Comparison of ENCODE assay signal across 14 cellular contexts in genomic region chr10:5237541-5237940, GRCh38. TPM values are rescaled to one million over a fixed set of nuclear protein-coding genes. Genes with fewer than 3 reads are reported as not detected.
"Had no signal": no experiment of that assay in that cellular context is flagged by ENCODE, and none has a peak within 500 bp of the region (broad histone marks: within the 10 kb centered on the region; RNA-seq: fewer than 3 reads in every experiment).

No MANE protein-coding gene starts in this region.

RNA-seq across cellular contexts. Expression of gene AKR1C4, which starts 40.9 kb away (rescaled TPM):
- total RNA-seq: activated B cell treated with CpG ODN at 0.5 μM for 24 hours; activated CD4-positive, alpha-beta memory T cell treated with anti-CD3 and anti-CD28 coated beads for 36 hours; activated CD4-positive, alpha-beta memory T cell treated with anti-CD3 and anti-CD28 coated beads, Interleukin-2, amount 10 ng/mL, durations not matched to agents 7 days and 5 days; activated CD4-positive, alpha-beta T cell treated with anti-CD3 and anti-CD28 coated beads for 36 hours; activated CD4-positive, alpha-beta T cell treated with anti-CD3 and anti-CD28 coated beads, Interleukin-2, amount 10 ng/mL, durations not matched to agents 24 days and 14 days; activated CD4-positive, alpha-beta T cell treated with anti-CD3 and anti-CD28 coated beads, Interleukin-2, amount 10 ng/mL, durations not matched to agents 7 days and 5 days; activated CD8-positive, alpha-beta memory T cell treated with anti-CD3 and anti-CD28 coated beads for 36 hours; activated CD8-positive, alpha-beta memory T cell treated with anti-CD3 and anti-CD28 coated beads, Interleukin-2, amount 10 ng/mL, durations not matched to agents 7 days and 5 days; activated CD8-positive, alpha-beta T cell treated with anti-CD3 and anti-CD28 coated beads for 36 hours; activated CD8-positive, alpha-beta T cell treated with anti-CD3 and anti-CD28 coated beads, Interleukin-2, amount 10 ng/mL, durations not matched to agents 7 days and 5 days; T-helper 1 cell treated with Interleukin-12 subunit alpha and Interleukin-12 subunit beta and Interleukin-4 antibody, amounts not matched to agents 30 ng/mL and 1 ng/mL, for 36 hours; T-helper 17 cell; T-helper 2 cell treated with Interferon-gamma antibody and Interleukin-4, amounts not matched to agents 100 ng/mL and 5 ng/mL, for 36 hours; WTC11 had no signal

RNA-seq across cellular contexts. Expression of gene AKR1C8, which starts 52.6 kb away (rescaled TPM):
- total RNA-seq: activated B cell treated with CpG ODN at 0.5 μM for 24 hours; activated CD4-positive, alpha-beta T cell treated with anti-CD3 and anti-CD28 coated beads for 36 hours; activated CD4-positive, alpha-beta T cell treated with anti-CD3 and anti-CD28 coated beads, Interleukin-2, amount 10 ng/mL, durations not matched to agents 24 days and 14 days; activated CD8-positive, alpha-beta memory T cell treated with anti-CD3 and anti-CD28 coated beads for 36 hours; activated CD8-positive, alpha-beta T cell treated with anti-CD3 and anti-CD28 coated beads for 36 hours; WTC11 had no signal
